8 cellular contexts compared by ENCODE assay signal in the genomic region with DNA sequence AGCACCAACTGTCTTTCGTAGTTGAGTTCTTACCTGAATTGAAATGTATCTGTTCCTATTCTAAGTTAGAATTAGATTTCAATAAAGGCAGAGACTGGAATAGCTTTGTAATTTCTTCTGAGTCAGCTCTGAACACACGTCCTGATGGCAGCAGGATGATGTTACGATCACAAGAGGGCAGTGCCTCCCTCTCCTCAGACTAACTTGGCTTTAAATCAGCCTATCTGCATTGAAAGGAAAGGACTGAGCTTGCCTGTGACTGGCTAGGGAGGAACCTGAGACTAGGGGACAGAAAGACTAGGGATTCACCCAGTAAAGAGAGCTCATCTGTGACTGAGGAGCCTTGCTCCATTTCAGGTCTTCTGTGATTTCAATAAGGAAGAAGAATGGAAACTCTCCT.
DNase-seq lines count a peak whose midpoint lies in the region; ATAC-seq and TF ChIP-seq lines count a peak whose summit lies in the region.

No MANE protein-coding gene starts in this region.

- intact Hi-C loops in aorta (cut with DNase I) (no loop called here), esophagus muscularis mucosa (cut with DNase I) (no loop called here)

- 23 to 30% methylated on average over 3 of the region's 3 CpGs for WGBS in aorta, 2 donors
- 43% methylated on average over 3 of the region's 3 CpGs for WGBS in esophagus muscularis mucosa

- no peak for TF ChIP-seq POLR2A in esophagus muscularis mucosa (IDR thresholded peaks at IDR 0.05; ENCODE audit: low read depth)

- peak; percentile 48 for TF ChIP-seq CTCF in foreskin keratinocyte (conservative IDR thresholded peaks at IDR 0.05)
- no peak for TF ChIP-seq CTCF in esophagus muscularis mucosa (IDR thresholded peaks at IDR 0.05)

- H3K27me3 ChIP-seq in foreskin keratinocyte (peaks cover 2% of the 10 kb centered on the region), aorta (ENCODE audit: control insufficient read depth in 1 of 2, insufficient read depth in 2 of 2, low read length in 1 of 2) (no peaks in the 10 kb centered on the region), esophagus muscularis mucosa (no peaks in the 10 kb centered on the region)

- H3K4me3 ChIP-seq in aorta (ENCODE audit: low read length in 2 of 2) (no peak overlapping the region), esophagus muscularis mucosa (no peak overlapping the region)

- no peaks in the 10 kb centered on the region for H3K9me3 ChIP-seq in aorta (ENCODE audit: control insufficient read depth, low read length)
- H3K9me3 ChIP-seq in esophagus muscularis mucosa = no peaks in the 10 kb centered on the region

- ATAC-seq in foreskin keratinocyte (peak; percentile 55), aorta (ENCODE audit: low FRiP score) (no peak), HG03460 (IDR thresholded peaks at IDR 0.05; ENCODE audit: unreplicated experiment) (no peak)

- H3K4me1 ChIP-seq in foreskin keratinocyte = no peaks in the 10 kb centered on the region
- H3K4me1 ChIP-seq in aorta (ENCODE audit: control insufficient read depth in 1 of 2, insufficient read depth in 2 of 2, low read length in 2 of 2) = no peaks in the 10 kb centered on the region
- no peaks in the 10 kb centered on the region for H3K4me1 ChIP-seq in esophagus muscularis mucosa

- TF ChIP-seq EP300 in esophagus muscularis mucosa (IDR thresholded peaks at IDR 0.05) = no peak

- peak in 5 of 6 experiments; percentile 14 to 48 (median 35) for DNase-seq in stimulated activated naive CD4-positive, alpha-beta T cell (lab: John Stamatoyannopoulos, UW)
- DNase-seq in stimulated activated naive CD4-positive, alpha-beta T cell treated with Interleukin-2 at 50 U/mL for 16 hours (lab: John Stamatoyannopoulos, UW) = no peak
- peak in 3 of 5 experiments; percentile 18 to 82 (median 19) for DNase-seq in T-helper 2 cell
- DNase-seq in foreskin keratinocyte = peak; percentile 20 to 45
- no peak for DNase-seq in aorta
- no peak for DNase-seq in NK-92 (lab: John Stamatoyannopoulos, UW; ENCODE audit: unreplicated experiment)
- no peak for DNase-seq in esophagus muscularis mucosa (ENCODE audit: extremely low spot score)

- H3K27ac ChIP-seq in foreskin keratinocyte (no peak overlapping the region), aorta (ENCODE audit: low read depth in 1 of 2, low read length in 2 of 2) (no peak overlapping the region), esophagus muscularis mucosa (replicated peaks in 1 of 4) (no peak overlapping the region)

- H3K36me3 ChIP-seq in aorta (ENCODE audit: control insufficient read depth in 1 of 2, insufficient read depth in 2 of 2, low read length in 1 of 2) (no peaks in the 10 kb centered on the region), esophagus muscularis mucosa (no peaks in the 10 kb centered on the region)

Comparison
In these comparisons a context has a peak if more than half of its experiments do, and no peak if none do; other contexts are left out.
1. DNase-seq: peak in stimulated activated naive CD4-positive, alpha-beta T cell (5 of 6), T-helper 2 cell (3 of 5) and foreskin keratinocyte (2 of 2); none in stimulated activated naive CD4-positive, alpha-beta T cell treated with Interleukin-2 at 50 U/mL for 16 hours (single experiment), aorta (0 of 2), NK-92 (single experiment) and esophagus muscularis mucosa (single experiment).